In genomic region chr5:88886252-88886651, GRCh38 we compare ENCODE assay signal across 12 cellular contexts. TPM values are rescaled to one million over a fixed set of nuclear protein-coding genes. Genes with fewer than 3 reads are reported as not detected.
DNase-seq lines count a peak whose midpoint lies in the region; ATAC-seq, FAIRE-seq and TF ChIP-seq lines count a peak whose summit lies in the region.
"Had no signal": no experiment of that assay in that cellular context is flagged by ENCODE, and none has a peak within 500 bp of the region (broad histone marks: within the 10 kb centered on the region; RNA-seq: fewer than 3 reads in every experiment).

No MANE protein-coding gene starts in this region.

- H3K27ac ChIP-seq in Peyer's patch: peak overlapping the region; percentile 38 to 89 (median 70)
- H3K27ac ChIP-seq in right lobe of liver: peak overlapping the region; percentile 41 to 65 (median 50)
- H3K27ac ChIP-seq in suprapubic skin: peak overlapping the region; percentile 5
- H3K27ac ChIP-seq: epithelial cell of prostate had no signal

- TF ChIP-seq POLR2A in Peyer's patch (IDR thresholded peaks at IDR 0.05) (no peak), right lobe of liver (IDR thresholded peaks at IDR 0.05) (no peak), suprapubic skin (IDR thresholded peaks at IDR 0.05) (no peak)

- intact Hi-C loops in right lobe of liver (cut with DNase I): no loop called here

- H3K9me3 ChIP-seq in Peyer's patch: no peaks in the 10 kb centered on the region
- H3K9me3 ChIP-seq in right lobe of liver: no peaks in the 10 kb centered on the region
- no peaks in the 10 kb centered on the region for H3K9me3 ChIP-seq in suprapubic skin

- DNase-seq in GM19239 (ENCODE audit: insufficient read length, low spot score) (no peak), Peyer's patch (no peak), right lobe of liver (no peak), suprapubic skin (ENCODE audit: low spot score in 2 of 2) (no peak)
- DNase-seq: activated CD8-positive, alpha-beta memory T cell treated with anti-CD3 and anti-CD28 coated beads, Interleukin-2, amount 50 U/mL, for 4 hours; Calu3; NCI-H2029 treated with DMSO at 0.1 percent for 48 hours had no signal

- WGBS in right lobe of liver (ENCODE audit: insufficient coverage, low coverage, low lambda C conversion rate, missing lambda C conversion rate): 40% methylated on average over 1 of the region's 1 CpG
- 67% methylated on average over 1 of the region's 1 CpG for WGBS in suprapubic skin

- peak overlapping the region in 1 of 4 donors; percentile 16 for H3K4me3 ChIP-seq in Peyer's patch
- H3K4me3 ChIP-seq in right lobe of liver: no peak overlapping the region
- peak overlapping the region; percentile 20 for H3K4me3 ChIP-seq in suprapubic skin

- FAIRE-seq in GM19239 (lab: Jason Lieb, UNC): peak; percentile 95

- no peak for TF ChIP-seq EP300 in suprapubic skin (IDR thresholded peaks at IDR 0.05)

- H3K27me3 ChIP-seq in Peyer's patch (no peaks in the 10 kb centered on the region), right lobe of liver (no peaks in the 10 kb centered on the region), suprapubic skin (no peaks in the 10 kb centered on the region)

- ATAC-seq in right lobe of liver (no peak), HG03354 (IDR thresholded peaks at IDR 0.05; ENCODE audit: poor library complexity, severe bottlenecking, unreplicated experiment) (no peak), GM21717 (IDR thresholded peaks at IDR 0.05; ENCODE audit: unreplicated experiment) (no peak), GM18870 (IDR thresholded peaks at IDR 0.05; ENCODE audit: unreplicated experiment) (no peak), HG02970 (IDR thresholded peaks at IDR 0.05; ENCODE audit: low FRiP score, unreplicated experiment) (no peak)

- no peaks in the 10 kb centered on the region for H3K4me1 ChIP-seq in Peyer's patch
- H3K4me1 ChIP-seq in right lobe of liver: peaks cover 0 to 10% (median 0%) of the 10 kb centered on the region in 4 donors
- H3K4me1 ChIP-seq in suprapubic skin: peaks cover 16% of the 10 kb centered on the region

- TF ChIP-seq CTCF in Peyer's patch (IDR thresholded peaks at IDR 0.05) (no peak), right lobe of liver (IDR thresholded peaks at IDR 0.05) (no peak), suprapubic skin (IDR thresholded peaks at IDR 0.05) (no peak)

- H3K36me3 ChIP-seq in Peyer's patch (no peaks in the 10 kb centered on the region), right lobe of liver (no peaks in the 10 kb centered on the region), suprapubic skin (no peaks in the 10 kb centered on the region)

RNA-seq across cellular contexts. Expression of gene MEF2C, which starts 3.3 kb away (rescaled TPM):
- total RNA-seq in Peyer's patch: 100 to 1,000 TPM in 1 of 4 donors, 10 to 100 TPM in 2, 1 to 10 TPM in 1; 5.4 to 137 (median 14.4) TPM
- 10 to 100 TPM in 2 of 6 experiments, 1 to 10 TPM in 4; 4.4 to 19.4 (median 6.4) TPM for total RNA-seq in right lobe of liver
- 10 to 100 TPM in 2 of 4 donors, 1 to 10 TPM in 2; 5.9 to 15.9 (median 10.1) TPM for total RNA-seq in suprapubic skin

Comparison
In these comparisons a context has a peak if more than half of its experiments do, and no peak if none do; other contexts are left out.
1. H3K27ac ChIP-seq: peak in every context shown above with its lines; median percentile 70 in Peyer's patch; 50 in right lobe of liver; 5 in suprapubic skin.